Comparison of ENCODE assay signal across 21 cellular contexts in genomic region chr13:73038064-73038463, GRCh38. TPM values are rescaled to one million over a fixed set of nuclear protein-coding genes. Genes with fewer than 3 reads are reported as not detected.
DNase-seq lines count a peak whose midpoint lies in the region; ATAC-seq, FAIRE-seq and TF ChIP-seq lines count a peak whose summit lies in the region.
"Had no signal": no experiment of that assay in that cellular context is flagged by ENCODE, and none has a peak within 500 bp of the region (broad histone marks: within the 10 kb centered on the region; RNA-seq: fewer than 3 reads in every experiment).

No MANE protein-coding gene starts in this region.

- no peak for TF ChIP-seq RAD21 in HepG2 (CRISPR knock-in tag; IDR thresholded peaks at IDR 0.05)

- peaks cover 17% of the 10 kb centered on the region for H3K4me1 Mint-ChIP-seq in CD14-positive monocyte

- peaks cover 0 to 1% (median 0%) of the 10 kb centered on the region in 3 donors for H3K27me3 Mint-ChIP-seq in CD14-positive monocyte (ENCODE audit: low read depth in 3 of 3)

- H3K36me3 Mint-ChIP-seq in CD14-positive monocyte: no peaks in the 10 kb centered on the region
- H3K36me3 Mint-ChIP-seq: CD8-positive, alpha-beta T cell had no signal

- H3K4me3 ChIP-seq in HepG2 (replicated peaks in 1 of 3; ENCODE audit: insufficient read depth in 1 of 3, low read depth in 2 of 3, low read length in 3 of 3) (no peak overlapping the region), right lobe of liver (no peak overlapping the region)
- H3K4me3 ChIP-seq: MG63 had no signal

- in situ Hi-C loops in HepG2 (cut with HindIII; ENCODE audit: extremely low pct_ligation_motif_present, low pct_unique_long_range_greater_than_20kb): no loop called here

- H3K9me3 ChIP-seq in HepG2 (ENCODE audit: low read length) (no peaks in the 10 kb centered on the region), right lobe of liver (no peaks in the 10 kb centered on the region)
- H3K9me3 ChIP-seq: MG63 had no signal

- no peak overlapping the region for H3K9ac ChIP-seq in HepG2 (ENCODE audit: insufficient read depth, low read depth, low read length)

- H3K27me3 ChIP-seq in HepG2 (ENCODE audit: control insufficient read depth in 1 of 2, insufficient read depth in 2 of 2, low read length in 2 of 2) (no peaks in the 10 kb centered on the region), right lobe of liver (no peaks in the 10 kb centered on the region)
- H3K27me3 ChIP-seq: MG63 had no signal

- POLR2A ChIA-PET in HepG2 (lab: Yijun Ruan, JAX): no interaction called here

- H3K4me3 Mint-ChIP-seq in CD14-positive monocyte: no peak overlapping the region
- H3K4me3 Mint-ChIP-seq: CD8-positive, alpha-beta T cell; H9; T-helper 1 cell treated with Interleukin-12 subunit alpha and Interleukin-12 subunit beta and Interleukin-4 antibody, amounts not matched to agents 30 μg/mL and 1 μg/mL, for 36 hours had no signal

- CTCF ChIA-PET in HepG2 (lab: Yijun Ruan, JAX; ENCODE audit: low intra/inter-chr PET ratio, low total read pairs): no interaction called here

- H4K20me1 ChIP-seq in HepG2 (ENCODE audit: insufficient read depth, low read length): no peaks in the 10 kb centered on the region

- H3K4me1 ChIP-seq in HepG2 (ENCODE audit: insufficient read depth, low read length): peaks cover 17% of the 10 kb centered on the region
- no peaks in the 10 kb centered on the region for H3K4me1 ChIP-seq in right lobe of liver

- no peak; a peak in 1 of 4 replicates for TF ChIP-seq EP300 in HepG2 (IDR thresholded peaks at IDR 0.05; ENCODE audit: low read depth in 2 of 2, low read length in 2 of 2)
- TF ChIP-seq EP300 in HepG2 (CRISPR knock-in tag; IDR thresholded peaks at IDR 0.05; ENCODE audit: borderline replicate concordance): no peak

- H3K27ac ChIP-seq in HepG2 (ENCODE audit: extremely low read length, insufficient read depth, low read length): no peak overlapping the region
- no peak overlapping the region for H3K27ac ChIP-seq in right lobe of liver
- H3K27ac ChIP-seq: RWPE1 had no signal

- no peak for TF ChIP-seq POLR2A in HepG2 (IDR thresholded peaks at IDR 0.05; ENCODE audit: insufficient read depth in 1 of 2, low read depth in 2 of 2, low read length in 2 of 2)
- no peak for TF ChIP-seq POLR2A in right lobe of liver (IDR thresholded peaks at IDR 0.05)

- no peaks in the 10 kb centered on the region for H3K36me3 ChIP-seq in HepG2 (replicated peaks in 1 of 2; ENCODE audit: control insufficient read depth in 1 of 2, insufficient read depth in 2 of 2, low read length in 2 of 2)
- no peaks in the 10 kb centered on the region for H3K36me3 ChIP-seq in right lobe of liver
- H3K36me3 ChIP-seq: MG63 had no signal

- intact Hi-C loops in HepG2 (cut with micrococcal nuclease; ENCODE audit: unreplicated experiment) (no loop called here), right lobe of liver (cut with DNase I) (no loop called here), CD14-positive monocyte (cut with micrococcal nuclease) (no loop called here)

- no peak overlapping the region for H2AFZ ChIP-seq in HepG2 (ENCODE audit: low read length)

- no peak overlapping the region for H3K27ac Mint-ChIP-seq in CD14-positive monocyte
- H3K27ac Mint-ChIP-seq: CD8-positive, alpha-beta T cell; H9; T-helper 1 cell treated with Interleukin-12 subunit alpha and Interleukin-12 subunit beta and Interleukin-4 antibody, amounts not matched to agents 30 μg/mL and 1 μg/mL, for 36 hours had no signal

- TF ChIP-seq CTCF in HepG2 (CRISPR knock-in tag; IDR thresholded peaks at IDR 0.05) (no peak), right lobe of liver (IDR thresholded peaks at IDR 0.05) (no peak), CD14-positive monocyte (IDR thresholded peaks at IDR 0.05) (no peak)

- no peak for FAIRE-seq in HepG2 (lab: Jason Lieb, UNC)
- FAIRE-seq: HTR-8/SVneo had no signal

- ATAC-seq in HepG2 (no peak), right lobe of liver (no peak)
- ATAC-seq: CD8-positive, alpha-beta T cell; Panc1 had no signal

- no TSS peak for BruUV-seq in HepG2 (replicated peaks; lab: Mats Ljungman, UMichigan)

- H3K79me2 ChIP-seq in HepG2 (ENCODE audit: insufficient read depth, low read length): no peaks in the 10 kb centered on the region

- DNase-seq in HepG2 (ENCODE audit: low spot score) (no peak), right lobe of liver (no peak), NCI-H1417 treated with DMSO at 0.1 percent for 48 hours (lab: John Stamatoyannopoulos, UW) (peak; percentile 26), NCI-H748 (lab: John Stamatoyannopoulos, UW; ENCODE audit: unreplicated experiment) (peak; percentile 80), OCI-M2 (lab: John Stamatoyannopoulos, UW; ENCODE audit: unreplicated experiment) (no peak), CD14-positive monocyte (ENCODE audit: low spot score) (no peak), hepatic stellate cell (ENCODE audit: low spot score) (no peak)
- DNase-seq: C1 segment of cervical spinal cord; CD8-positive, alpha-beta T cell; DMS 273 treated with DMSO at 0.1 percent for 48 hours; H9; KBM-7; MG63; NCI-H187 treated with DMSO at 0.1 percent for 48 hours; NCI-H82; SHP77; T-helper 9 cell had no signal

- no peak overlapping the region for H3K4me2 ChIP-seq in HepG2 (ENCODE audit: low read depth, low read length)

- peaks cover 0 to 3% (median 0%) of the 10 kb centered on the region in 7 donors for H3K9me3 Mint-ChIP-seq in CD14-positive monocyte
- H3K9me3 Mint-ChIP-seq: CD8-positive, alpha-beta T cell; H9; T-helper 1 cell treated with Interleukin-12 subunit alpha and Interleukin-12 subunit beta and Interleukin-4 antibody, amounts not matched to agents 30 μg/mL and 1 μg/mL, for 36 hours had no signal

TF ChIP-seq in HepG2, 621 proteins besides CTCF, POLR2A, EP300 and RAD21:
- TF ChIP-seq JUNB (CRISPR knock-in tag; IDR thresholded peaks at IDR 0.05; ENCODE audit: borderline replicate concordance): no peak
- peak; percentile 42 for TF ChIP-seq BCL6 (CRISPR knock-in tag; IDR thresholded peaks at IDR 0.05)
- no peak for TF ChIP-seq ZFP36 (IDR thresholded peaks at IDR 0.05; ENCODE audit: borderline replicate concordance, low read depth, low read length, partially characterized antibody)
- TF ChIP-seq TCF7 (IDR thresholded peaks at IDR 0.05; ENCODE audit: low read depth): peak; percentile 50; the same call in 1 of the 2 replicates
- peak; percentile 35; the same call in 1 of the 2 replicates for TF ChIP-seq SOX5 (CRISPR knock-in tag; IDR thresholded peaks at IDR 0.05; ENCODE audit: borderline replicate concordance)
- TF ChIP-seq SOX13 (IDR thresholded peaks at IDR 0.05): no peak
- peak in 1 of 2 experiments; percentile 36; a peak in 1 of 4 replicates for TF ChIP-seq SOX13 (CRISPR knock-in tag; conservative IDR thresholded peaks at IDR 0.05 in 1 of 2, IDR thresholded peaks at IDR 0.05 in 1 of 2)
- no peak for TF ChIP-seq BORCS8-MEF2B (CRISPR knock-in tag; IDR thresholded peaks at IDR 0.05)
- TF ChIP-seq FOXP1 (IDR thresholded peaks at IDR 0.05): no peak
- TF ChIP-seq FOXP1 (CRISPR knock-in tag; IDR thresholded peaks at IDR 0.05): peak; percentile 22; the same call in 1 of the 2 replicates

RNA-seq across cellular contexts. Expression of gene KLF5, which starts 20.7 kb away (rescaled TPM):
- total RNA-seq in HepG2 (2016; rRNA removed; fragmentation: Illumina TruSeq; extraction: Trizol) (0.52 and 1.7 TPM in 2 replicates), right lobe of liver (1 to 10 TPM in 2 of 6 experiments, under 1 TPM in 4; 0.29 to 4.2 (median 0.74) TPM)
- 0.09 and 0.20 TPM in 2 replicates for total RNA-seq in HepG2 (2016; cell fraction: cytosol; rRNA removed; fragmentation: Illumina TruSeq; extraction: Trizol; ENCODE audit: low read depth)
- total RNA-seq in HepG2 (2016; cell fraction: insoluble cytoplasmic fraction; rRNA removed; fragmentation: Illumina TruSeq; extraction: Trizol): 0.58 and 1.3 TPM in 2 replicates
- total RNA-seq in HepG2 (2016; cell fraction: membrane; rRNA removed; fragmentation: Illumina TruSeq; extraction: Trizol): 0.46 and 0.62 TPM in 2 replicates
- 0.66 and 1.5 TPM in 2 replicates for total RNA-seq in HepG2 (2016; cell fraction: nucleus; rRNA removed; fragmentation: Illumina TruSeq; extraction: Trizol)
- polyA plus RNA-seq in HepG2 (2011; rRNA removed) (7.1 and 9.2 TPM in 2 replicates), CD14-positive monocyte (1 to 10 TPM; 3.6 to 6.5 TPM)
- 5.3 and 6.9 TPM in 2 replicates for polyA plus RNA-seq in HepG2 (2011; cell fraction: cytosol; rRNA removed)
- 4.8 and 5.5 TPM in 2 replicates for polyA plus RNA-seq in HepG2 (2011; cell fraction: nucleus; rRNA removed)
- 2.4 and 5.3 TPM in 2 replicates for polyA plus RNA-seq in HepG2 (2012)
- 0.11 and 0.15 TPM in 2 replicates for polyA plus RNA-seq in HepG2 (2016; cell fraction: cytosol; fragmentation: Illumina TruSeq; extraction: Trizol; ENCODE audit: low read depth)
- polyA plus RNA-seq in HepG2 (2016; cell fraction: insoluble cytoplasmic fraction; fragmentation: Illumina TruSeq; extraction: Trizol; ENCODE audit: low read depth): 1.6 and 2.0 TPM in 2 replicates
- 0.45 and 0.58 TPM in 2 replicates for polyA plus RNA-seq in HepG2 (2016; cell fraction: membrane; fragmentation: Illumina TruSeq; extraction: Trizol; ENCODE audit: low read depth)
- 1.8 and 2.4 TPM in 2 replicates for polyA plus RNA-seq in HepG2 (2016; cell fraction: nucleus; fragmentation: Illumina TruSeq; extraction: Trizol; ENCODE audit: insufficient read depth, low read depth)
- 14.3 and 611 TPM in 2 replicates for polyA minus RNA-seq in HepG2 (2011; rRNA and poly(A)+ RNA removed; ENCODE audit: low replicate concordance)
- 3.6 and 4.0 TPM in 2 replicates for polyA minus RNA-seq in HepG2 (2011; cell fraction: cytosol; rRNA and poly(A)+ RNA removed)
- 6.2 and 7.8 TPM in 2 replicates for polyA minus RNA-seq in HepG2 (2011; cell fraction: nucleus; rRNA and poly(A)+ RNA removed)

Comparison
In these comparisons a context has a peak if more than half of its experiments do, and no peak if none do; other contexts are left out.
1. DNase-seq: peak in NCI-H1417 treated with DMSO at 0.1 percent for 48 hours (single experiment) and NCI-H748 (single experiment); none in HepG2 (single experiment), right lobe of liver (0 of 3), OCI-M2 (single experiment), CD14-positive monocyte (single experiment) and hepatic stellate cell (single experiment).